8 cellular contexts compared by ENCODE assay signal in the genomic region with DNA sequence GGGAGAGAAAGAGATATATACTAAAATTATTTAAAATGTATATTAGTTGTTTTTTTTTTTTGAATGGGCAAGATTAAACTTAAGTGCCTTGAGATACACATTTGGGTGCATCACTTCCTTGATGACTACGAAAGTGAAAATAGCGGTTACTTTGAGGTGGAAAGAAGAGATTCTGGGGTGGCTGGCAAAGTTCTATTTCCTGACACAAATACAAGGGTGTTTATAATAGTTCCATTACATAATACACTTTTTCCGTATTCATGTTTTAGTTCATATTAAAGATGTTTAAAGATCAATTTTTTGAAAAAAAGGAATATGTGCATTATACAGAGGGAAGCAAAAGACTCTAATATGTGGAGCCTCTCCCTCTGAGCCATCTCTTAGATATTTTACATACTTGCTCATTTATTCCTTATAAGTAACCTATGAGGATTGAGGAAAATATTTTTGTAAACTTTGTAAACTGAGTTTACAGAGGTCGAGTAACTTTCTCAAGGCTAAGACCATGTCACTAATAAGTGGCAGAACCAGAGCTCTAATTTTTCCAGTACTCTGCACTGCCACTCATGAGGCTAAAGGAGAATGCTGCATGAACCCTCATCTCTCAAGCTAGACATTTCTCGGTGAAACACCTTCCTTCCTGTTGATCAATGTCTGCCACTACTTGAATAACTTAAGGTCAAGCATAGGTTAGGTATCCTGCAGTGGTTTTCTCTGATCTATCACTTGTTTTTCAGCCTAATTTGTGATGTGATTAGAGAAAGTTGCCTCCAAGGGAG.
A peak's percentile ranks its signal among the peaks of the same experiment; 100 is the strongest.
DNase-seq lines count a peak whose midpoint lies in the region; ATAC-seq lines count a peak whose summit lies in the region.

No MANE protein-coding gene starts in this region.

- H3K36me3 Mint-ChIP-seq in central memory CD8-positive, alpha-beta T cell (ENCODE audit: insufficient read depth), result peaks cover 17% of the 10 kb centered on the region

- DNase-seq in central memory CD8-positive, alpha-beta T cell (ENCODE audit: low spot score in 2 of 2), result peak in 1 of 2 donors; percentile 57
- no peak for DNase-seq in T-helper 9 cell
- no peak for DNase-seq in dedifferentiated amniotic fluid mesenchymal stem cell (ENCODE audit: extremely low spot score)
- DNase-seq in NCI-H2081 (lab: John Stamatoyannopoulos, UW), result no peak
- no peak for DNase-seq in NCI-H774 (lab: John Stamatoyannopoulos, UW)

- ATAC-seq in GM18502 (IDR thresholded peaks at IDR 0.05; ENCODE audit: poor library complexity, unreplicated experiment), result peak; percentile 89
- peak; percentile 87 for ATAC-seq in GM21367 (IDR thresholded peaks at IDR 0.05; ENCODE audit: unreplicated experiment)
- peak; percentile 91 for ATAC-seq in HG03460 (IDR thresholded peaks at IDR 0.05; ENCODE audit: unreplicated experiment)
- peak; percentile 92 for ATAC-seq in central memory CD8-positive, alpha-beta T cell (replicated peaks; ENCODE audit: extremely low read depth, poor library complexity, severe bottlenecking)

- peak overlapping the region; percentile 76 for H3K4me3 Mint-ChIP-seq in central memory CD8-positive, alpha-beta T cell

- H3K9me3 Mint-ChIP-seq in central memory CD8-positive, alpha-beta T cell, result peaks cover 9% of the 10 kb centered on the region

- peaks cover 68% of the 10 kb centered on the region for H3K4me1 Mint-ChIP-seq in central memory CD8-positive, alpha-beta T cell

- H3K27ac Mint-ChIP-seq in central memory CD8-positive, alpha-beta T cell (ENCODE audit: low read depth), result peak overlapping the region; percentile 94

- H3K27me3 Mint-ChIP-seq in central memory CD8-positive, alpha-beta T cell, result no peaks in the 10 kb centered on the region
